In the genomic region with DNA sequence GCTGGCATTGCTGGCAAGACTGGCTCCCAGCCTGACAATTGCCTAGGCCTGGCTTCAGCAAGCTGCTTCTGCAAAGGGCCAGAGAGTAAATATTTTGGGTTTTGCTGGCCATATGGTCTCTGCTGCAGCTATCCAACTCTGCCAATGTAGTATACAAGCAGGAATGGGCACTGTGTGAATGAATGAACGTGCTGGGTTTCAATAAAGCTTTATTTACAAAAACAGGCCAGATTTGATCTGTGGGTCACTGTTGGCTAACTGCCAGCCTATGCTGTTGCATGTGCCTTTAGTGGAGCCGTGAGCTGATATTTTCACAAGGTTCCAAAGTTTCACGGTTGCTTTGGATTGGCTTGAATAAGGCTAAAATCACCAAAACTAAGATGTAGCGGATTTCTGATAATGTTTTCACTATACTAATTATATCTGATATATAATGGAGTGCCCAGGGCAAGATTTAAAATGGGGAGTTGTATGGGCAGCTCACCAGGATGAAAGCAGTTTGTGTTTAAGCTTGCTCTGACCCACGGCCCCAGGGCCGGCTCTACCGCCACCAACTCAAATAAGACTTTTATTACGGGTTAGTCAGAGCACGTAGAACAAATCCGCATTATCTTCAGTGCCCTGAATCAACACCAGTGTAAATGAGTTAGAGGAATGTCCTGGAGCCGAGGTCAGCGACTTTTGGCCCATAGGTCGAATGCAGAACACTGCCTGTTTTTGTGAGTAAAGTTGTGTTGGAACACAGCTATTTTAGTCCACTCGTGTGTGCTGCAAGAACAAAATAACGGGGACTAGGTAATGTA, we compare ENCODE assay signal across 17 cellular contexts.
DNase-seq lines count a peak whose midpoint lies in the region; ATAC-seq and TF ChIP-seq lines count a peak whose summit lies in the region.
"Had no signal": no experiment of that assay in that cellular context is flagged by ENCODE, and none has a peak within 500 bp of the region (broad histone marks: within the 10 kb centered on the region; RNA-seq: fewer than 3 reads in every experiment).

No MANE protein-coding gene starts in this region.

- no peak overlapping the region for H3K4me2 ChIP-seq in neural progenitor cell

- TF ChIP-seq POLR2A in GM18505 (IDR thresholded peaks at IDR 0.05; ENCODE audit: borderline replicate concordance, extremely low read depth, insufficient read depth, insufficient read length): no peak

- DNase-seq in HuH-7.5 (ENCODE audit: low spot score) (peak; percentile 26), SK-MEL-5 (ENCODE audit: low read depth, low spot score) (peak; percentile 92), foreskin melanocyte (peak; percentile 95), neural progenitor cell (ENCODE audit: low spot score) (peak; percentile 45), Kasumi-1 (lab: John Stamatoyannopoulos, UW) (no peak)
- no peak for DNase-seq in activated CD8-positive, alpha-beta memory T cell treated with anti-CD3 and anti-CD28 coated beads, Interleukin-2, amount 10 ng/mL, durations not matched to agents 7 days and 5 days
- DNase-seq: ACHN; CD4-positive, CD25-positive, alpha-beta regulatory T cell; NCI-H1436; NCI-H2029 treated with DMSO at 0.1 percent for 48 hours; NCI-H524 treated with DMSO at 0.1 percent for 48 hours; NK-92 treated with Interleukin-12 subunit alpha and Interleukin-12 subunit beta, amount 100 ng/mL, for 24 hours had no signal

- peaks cover 36% of the 10 kb centered on the region for H3K4me1 ChIP-seq in neural progenitor cell

- H3K9me3 ChIP-seq in neural progenitor cell (ENCODE audit: low read depth): no peaks in the 10 kb centered on the region
- H3K9me3 ChIP-seq: HAP-1 had no signal

- H3K27ac Mint-ChIP-seq in neural progenitor cell: peak overlapping the region; percentile 93
- no peak overlapping the region for H3K27ac Mint-ChIP-seq in activated CD8-positive, alpha-beta memory T cell treated with anti-CD3 and anti-CD28 coated beads, Interleukin-2, amount 10 ng/mL, durations not matched to agents 7 days and 5 days
- H3K27ac Mint-ChIP-seq: CD4-positive, CD25-positive, alpha-beta regulatory T cell had no signal

- in situ Hi-C loops in SK-MEL-5 (cut with HindIII; ENCODE audit: low pct_unique_long_range_greater_than_20kb, low sequenced_read_pairs): no loop called here

- TF ChIP-seq CTCF in neural progenitor cell (IDR thresholded peaks at IDR 0.05): no peak

- peaks cover 22% of the 10 kb centered on the region for H3K27me3 Mint-ChIP-seq in neural progenitor cell (ENCODE audit: insufficient read depth, low read depth)
- peaks cover 6% of the 10 kb centered on the region for H3K27me3 Mint-ChIP-seq in activated CD8-positive, alpha-beta memory T cell treated with anti-CD3 and anti-CD28 coated beads, Interleukin-2, amount 10 ng/mL, durations not matched to agents 7 days and 5 days

- no peaks in the 10 kb centered on the region for H3K79me2 ChIP-seq in neural progenitor cell (ENCODE audit: low read depth)

- H3K4me3 Mint-ChIP-seq in neural progenitor cell: no peak overlapping the region
- H3K4me3 Mint-ChIP-seq in activated CD8-positive, alpha-beta memory T cell treated with anti-CD3 and anti-CD28 coated beads, Interleukin-2, amount 10 ng/mL, durations not matched to agents 7 days and 5 days: no peak overlapping the region
- H3K4me3 Mint-ChIP-seq: CD4-positive, CD25-positive, alpha-beta regulatory T cell had no signal

- CTCF ChIA-PET in activated CD8-positive, alpha-beta memory T cell treated with anti-CD3 and anti-CD28 coated beads, Interleukin-2, amount 10 ng/mL, durations not matched to agents 7 days and 5 days (lab: Charles Lee): interaction anchor here (0.6 kb wide), 1 partner anchor 218 kb away, joined by 3 read pairs; no protein-coding TSS in a partner anchor

- H3K27me3 ChIP-seq in neural progenitor cell: peaks cover 82% of the 10 kb centered on the region

- H4K20me1 ChIP-seq in neural progenitor cell (ENCODE audit: low read depth): peaks cover 18% of the 10 kb centered on the region

- H3K9me3 Mint-ChIP-seq in neural progenitor cell: peaks cover 4% of the 10 kb centered on the region
- no peaks in the 10 kb centered on the region for H3K9me3 Mint-ChIP-seq in activated CD8-positive, alpha-beta memory T cell treated with anti-CD3 and anti-CD28 coated beads, Interleukin-2, amount 10 ng/mL, durations not matched to agents 7 days and 5 days (ENCODE audit: low read depth)

- H3F3A ChIP-seq in neural progenitor cell (ENCODE audit: low read depth): peaks cover 22% of the 10 kb centered on the region

- no peak overlapping the region for H2AFZ ChIP-seq in neural progenitor cell (replicated peaks)

- H3K27ac ChIP-seq in neural progenitor cell: no peak overlapping the region

- H3K4me3 ChIP-seq in neural progenitor cell: no peak overlapping the region
- H3K4me3 ChIP-seq: HAP-1 had no signal

- no peaks in the 10 kb centered on the region for H3K36me3 ChIP-seq in neural progenitor cell
- H3K36me3 ChIP-seq: HAP-1 had no signal

- no peak overlapping the region for H3K9ac ChIP-seq in neural progenitor cell

- ATAC-seq in GM18505 (IDR thresholded peaks at IDR 0.05; ENCODE audit: unreplicated experiment): no peak
- no peak for ATAC-seq in activated CD8-positive, alpha-beta memory T cell treated with anti-CD3 and anti-CD28 coated beads, Interleukin-2, amount 10 ng/mL, durations not matched to agents 7 days and 5 days
- no peak for ATAC-seq in GM18502 (IDR thresholded peaks at IDR 0.05; ENCODE audit: poor library complexity, unreplicated experiment)
- ATAC-seq: Right ventricle myocardium inferior, SK-N-SH treated with all-trans-retinoic acid at 6 μM for 48 hours had no signal

- H3K4me1 Mint-ChIP-seq in neural progenitor cell: peaks cover 56% of the 10 kb centered on the region
- H3K4me1 Mint-ChIP-seq in activated CD8-positive, alpha-beta memory T cell treated with anti-CD3 and anti-CD28 coated beads, Interleukin-2, amount 10 ng/mL, durations not matched to agents 7 days and 5 days: no peaks in the 10 kb centered on the region
- H3K4me1 Mint-ChIP-seq: CD4-positive, CD25-positive, alpha-beta regulatory T cell had no signal

- no peaks in the 10 kb centered on the region for H3K36me3 Mint-ChIP-seq in neural progenitor cell
- no peaks in the 10 kb centered on the region for H3K36me3 Mint-ChIP-seq in activated CD8-positive, alpha-beta memory T cell treated with anti-CD3 and anti-CD28 coated beads, Interleukin-2, amount 10 ng/mL, durations not matched to agents 7 days and 5 days
- H3K36me3 Mint-ChIP-seq: CD4-positive, CD25-positive, alpha-beta regulatory T cell had no signal

Comparison
In these comparisons a context has a peak if more than half of its experiments do, and no peak if none do; other contexts are left out.
1. DNase-seq: peak in HuH-7.5 (single experiment), SK-MEL-5 (single experiment), foreskin melanocyte (single experiment) and neural progenitor cell (single experiment); none in activated CD8-positive, alpha-beta memory T cell treated with anti-CD3 and anti-CD28 coated beads, Interleukin-2, amount 10 ng/mL, durations not matched to agents 7 days and 5 days (single experiment) and Kasumi-1 (0 of 2).